ENCODE assay signal across 16 cellular contexts in the genomic region with DNA sequence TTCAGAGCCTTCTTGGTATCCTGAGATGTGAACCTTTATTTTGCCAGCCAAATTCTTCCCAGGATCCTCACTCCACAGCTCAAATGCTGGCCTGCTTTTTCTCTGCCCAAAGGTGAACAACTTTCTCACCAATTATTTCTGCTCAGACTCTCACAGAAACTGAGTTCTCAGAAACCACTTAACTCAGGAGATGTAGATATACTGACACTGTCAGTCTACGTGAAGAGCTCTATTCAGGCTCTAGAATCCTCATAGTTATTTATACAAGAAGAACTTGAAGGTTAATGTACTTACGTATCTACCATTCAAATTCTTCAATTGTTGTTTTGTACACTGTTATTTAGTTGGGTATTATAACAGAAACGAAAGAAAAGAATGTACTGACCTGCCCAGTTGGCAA.
DNase-seq lines count a peak whose midpoint lies in the region; ATAC-seq and TF ChIP-seq lines count a peak whose summit lies in the region.
"Had no signal": no experiment of that assay in that cellular context is flagged by ENCODE, and none has a peak within 500 bp of the region (broad histone marks: within the 10 kb centered on the region; RNA-seq: fewer than 3 reads in every experiment).

No MANE protein-coding gene starts in this region.

- no peaks in the 10 kb centered on the region for H4K20me1 ChIP-seq in MM.1S (ENCODE audit: insufficient read depth, low read length)
- H4K20me1 ChIP-seq: BLaER1 had no signal

- H3K27ac ChIP-seq in MM.1S (ENCODE audit: low read length) (no peak overlapping the region), left lung (no peak overlapping the region)
- H3K27ac ChIP-seq: BLaER1, HL-60 had no signal

- intact Hi-C loops in left lung (cut with DNase I) (no loop called here), left ventricle myocardium superior (cut with micrococcal nuclease) (no loop called here)

- H3K9me3 ChIP-seq in MM.1S (replicated peaks; ENCODE audit: insufficient read depth, low read length) = no peaks in the 10 kb centered on the region
- H3K9me3 ChIP-seq in left lung = peaks cover 0 to 12% of the 10 kb centered on the region in 2 donors
- H3K9me3 ChIP-seq: BLaER1, HAP-1 had no signal

- no peak overlapping the region for H2AFZ ChIP-seq in MM.1S (ENCODE audit: low read length)

- peak overlapping the region; percentile 36; the same call in 1 of the 2 replicates for H3K4me2 ChIP-seq in MM.1S (ENCODE audit: low read depth, low read length)
- H3K4me2 ChIP-seq: BLaER1 had no signal

- H3K27me3 ChIP-seq in MM.1S (replicated peaks; ENCODE audit: insufficient read depth, low read length) (no peaks in the 10 kb centered on the region), left lung (no peaks in the 10 kb centered on the region)
- H3K27me3 ChIP-seq: BLaER1 had no signal

- H3K79me2 ChIP-seq in MM.1S (ENCODE audit: low read length) = no peaks in the 10 kb centered on the region

- no peak overlapping the region for H3K4me3 ChIP-seq in MM.1S (ENCODE audit: low read length)
- no peak overlapping the region for H3K4me3 ChIP-seq in left lung
- H3K4me3 ChIP-seq: BLaER1, HAP-1 had no signal

- no peaks in the 10 kb centered on the region for H3K9me2 ChIP-seq in MM.1S (replicated peaks; ENCODE audit: insufficient read depth, low read length)

- peak; percentile 85 for ATAC-seq in left lung
- ATAC-seq in GM21515 (IDR thresholded peaks at IDR 0.05; ENCODE audit: unreplicated experiment) = no peak
- no peak for ATAC-seq in left ventricle myocardium superior
- ATAC-seq in GM18870 (IDR thresholded peaks at IDR 0.05; ENCODE audit: unreplicated experiment) = no peak

- peak; percentile 10 for DNase-seq in MM.1S
- DNase-seq in OCI-M1 (lab: John Stamatoyannopoulos, UW) = peak; percentile 67
- no peak for DNase-seq in left lung
- DNase-seq in left ventricle myocardium superior = no peak
- DNase-seq in Kasumi-1 (lab: John Stamatoyannopoulos, UW) = no peak
- DNase-seq: 8988T; CD4-positive, alpha-beta memory T cell; DMS153; DMS79; GDM1; IMR-90 had no signal

- TF ChIP-seq CTCF in MM.1S (IDR thresholded peaks at IDR 0.05; ENCODE audit: low read length) (no peak), left lung (IDR thresholded peaks at IDR 0.05) (no peak)

- H3K9ac ChIP-seq in MM.1S (ENCODE audit: low read length) = no peak overlapping the region
- H3K9ac ChIP-seq: BLaER1 had no signal

- no peaks in the 10 kb centered on the region for H3F3A ChIP-seq in MM.1S (ENCODE audit: insufficient read depth, low read length)

- no peaks in the 10 kb centered on the region for H3K36me3 ChIP-seq in MM.1S (replicated peaks; ENCODE audit: insufficient read depth, low read length)
- H3K36me3 ChIP-seq in left lung = no peaks in the 10 kb centered on the region
- H3K36me3 ChIP-seq: BLaER1, HAP-1 had no signal

- H3K4me1 ChIP-seq in MM.1S (ENCODE audit: low read length) = peaks cover 7% of the 10 kb centered on the region
- H3K4me1 ChIP-seq in left lung = no peaks in the 10 kb centered on the region
- H3K4me1 ChIP-seq: BLaER1, HAP-1 had no signal

Comparison
In these comparisons a context has a peak if more than half of its experiments do, and no peak if none do; other contexts are left out.
1. DNase-seq: peak in MM.1S (single experiment) and OCI-M1 (single experiment); none in left lung (0 of 2), left ventricle myocardium superior (single experiment) and Kasumi-1 (0 of 2).